27 cellular contexts compared by ENCODE assay signal in genomic region chr1:216461466-216461865, GRCh38. TPM values are rescaled to one million over a fixed set of nuclear protein-coding genes. Genes with fewer than 3 reads are reported as not detected.
DNase-seq lines count a peak whose midpoint lies in the region; ATAC-seq and TF ChIP-seq lines count a peak whose summit lies in the region.
"Had no signal": no experiment of that assay in that cellular context is flagged by ENCODE, and none has a peak within 500 bp of the region (broad histone marks: within the 10 kb centered on the region; RNA-seq: fewer than 3 reads in every experiment).

No MANE protein-coding gene starts in this region.

- intact Hi-C loops in tibial artery (cut with DNase I; ENCODE audit: low total_unique reads) (no loop called here), sigmoid colon (cut with DNase I) (no loop called here)

- H3K36me3 ChIP-seq in mesodermal cell (ENCODE audit: control insufficient read depth, insufficient read depth, low read length), result no peaks in the 10 kb centered on the region
- H3K36me3 ChIP-seq in tibial artery, result no peaks in the 10 kb centered on the region
- no peaks in the 10 kb centered on the region for H3K36me3 ChIP-seq in sigmoid colon
- H3K36me3 ChIP-seq: BLaER1 treated with 17β-estradiol and CSF1 and Interleukin-3, amounts not matched to agents 10 nM and 100 nM; brain microvascular endothelial cell; left lung had no signal

- POLR2A ChIA-PET in activated CD4-positive, alpha-beta memory T cell treated with anti-CD3 and anti-CD28 coated beads, Interleukin-2, amount 10 ng/mL, durations not matched to agents 7 days and 5 days (lab: Charles Lee), result no interaction called here

- no peak overlapping the region for H3K4me3 Mint-ChIP-seq in activated CD4-positive, alpha-beta memory T cell treated with anti-CD3 and anti-CD28 coated beads, Interleukin-2, amount 10 ng/mL, durations not matched to agents 7 days and 5 days
- H3K4me3 Mint-ChIP-seq: activated T-cell treated with anti-CD3 and anti-CD28 coated beads, Interleukin-2, amount 50 U/mL, for 72 hours; naive thymus-derived CD4-positive, alpha-beta T cell; stimulated activated effector memory CD8-positive, alpha-beta T cell treated with anti-CD3 and anti-CD28 coated beads, Interleukin-12 subunit alpha, Interleukin-12 subunit beta, amount 100 ng/mL, for 72 hours; type B pancreatic cell had no signal

- H3K9me3 Mint-ChIP-seq in activated CD4-positive, alpha-beta memory T cell treated with anti-CD3 and anti-CD28 coated beads, Interleukin-2, amount 10 ng/mL, durations not matched to agents 7 days and 5 days, result peaks cover 2% of the 10 kb centered on the region
- H3K9me3 Mint-ChIP-seq: type B pancreatic cell had no signal

- no peaks in the 10 kb centered on the region for H3K9me3 ChIP-seq in mesodermal cell (ENCODE audit: control insufficient read depth, low read length)
- H3K9me3 ChIP-seq in tibial artery, result no peaks in the 10 kb centered on the region
- no peaks in the 10 kb centered on the region for H3K9me3 ChIP-seq in sigmoid colon
- H3K9me3 ChIP-seq: BLaER1 treated with 17β-estradiol and CSF1 and Interleukin-3, amounts not matched to agents 10 nM and 100 nM; left lung; SK-N-SH had no signal

- peak overlapping the region; percentile 39 for H3K27ac ChIP-seq in mesodermal cell (ENCODE audit: low read depth, low read length, severe bottlenecking)
- H3K27ac ChIP-seq in tibial artery, result no peak overlapping the region
- H3K27ac ChIP-seq in sigmoid colon, result no peak overlapping the region
- H3K27ac ChIP-seq: BLaER1 treated with 17β-estradiol and CSF1 and Interleukin-3, amounts not matched to agents 10 nM and 100 nM; brain microvascular endothelial cell; left lung had no signal

- TF ChIP-seq POLR2A in sigmoid colon (IDR thresholded peaks at IDR 0.05), result no peak

- no peak for ATAC-seq in GM19452 (IDR thresholded peaks at IDR 0.05; ENCODE audit: unreplicated experiment)
- ATAC-seq: activated T-cell treated with anti-CD3 and anti-CD28 coated beads, Interleukin-2, amount 50 U/mL, for 72 hours; left lung; naive thymus-derived CD4-positive, alpha-beta T cell; stimulated activated effector memory CD8-positive, alpha-beta T cell treated with anti-CD3 and anti-CD28 coated beads, Interleukin-12 subunit alpha, Interleukin-12 subunit beta, amount 100 ng/mL, for 72 hours had no signal

- no peak for TF ChIP-seq CTCF in tibial artery (IDR thresholded peaks at IDR 0.05)
- no peak for TF ChIP-seq CTCF in sigmoid colon (IDR thresholded peaks at IDR 0.05)

- CTCF ChIA-PET in activated CD4-positive, alpha-beta memory T cell treated with anti-CD3 and anti-CD28 coated beads, Interleukin-2, amount 10 ng/mL, durations not matched to agents 7 days and 5 days (lab: Charles Lee), result no interaction called here

- H3K4me1 ChIP-seq in mesodermal cell (ENCODE audit: control insufficient read depth, insufficient read depth, low read length, poor library complexity, severe bottlenecking) (peaks cover 27% of the 10 kb centered on the region), tibial artery (no peaks in the 10 kb centered on the region), sigmoid colon (peaks cover 0 to 14% (median 0%) of the 10 kb centered on the region in 4 donors)
- H3K4me1 ChIP-seq: BLaER1 treated with 17β-estradiol and CSF1 and Interleukin-3, amounts not matched to agents 10 nM and 100 nM; left lung had no signal

- H3K4me1 Mint-ChIP-seq in activated CD4-positive, alpha-beta memory T cell treated with anti-CD3 and anti-CD28 coated beads, Interleukin-2, amount 10 ng/mL, durations not matched to agents 7 days and 5 days, result no peaks in the 10 kb centered on the region
- H3K4me1 Mint-ChIP-seq: naive thymus-derived CD4-positive, alpha-beta T cell; stimulated activated effector memory CD8-positive, alpha-beta T cell treated with anti-CD3 and anti-CD28 coated beads, Interleukin-12 subunit alpha, Interleukin-12 subunit beta, amount 100 ng/mL, for 72 hours had no signal

- H3K27me3 ChIP-seq in tibial artery, result no peaks in the 10 kb centered on the region
- H3K27me3 ChIP-seq in sigmoid colon, result no peaks in the 10 kb centered on the region
- H3K27me3 ChIP-seq: BLaER1 treated with 17β-estradiol and CSF1 and Interleukin-3, amounts not matched to agents 10 nM and 100 nM; brain microvascular endothelial cell; left lung had no signal

- no peak overlapping the region for H3K4me3 ChIP-seq in mesodermal cell (ENCODE audit: extremely low read depth, insufficient read depth, low read length, poor library complexity, severe bottlenecking)
- H3K4me3 ChIP-seq in tibial artery, result no peak overlapping the region
- no peak overlapping the region for H3K4me3 ChIP-seq in sigmoid colon
- H3K4me3 ChIP-seq: BLaER1 treated with 17β-estradiol and CSF1 and Interleukin-3, amounts not matched to agents 10 nM and 100 nM; left lung had no signal

- H3K36me3 Mint-ChIP-seq in activated CD4-positive, alpha-beta memory T cell treated with anti-CD3 and anti-CD28 coated beads, Interleukin-2, amount 10 ng/mL, durations not matched to agents 7 days and 5 days (ENCODE audit: low read depth), result no peaks in the 10 kb centered on the region
- H3K36me3 Mint-ChIP-seq: naive thymus-derived CD4-positive, alpha-beta T cell; stimulated activated effector memory CD8-positive, alpha-beta T cell treated with anti-CD3 and anti-CD28 coated beads, Interleukin-12 subunit alpha, Interleukin-12 subunit beta, amount 100 ng/mL, for 72 hours; type B pancreatic cell had no signal

- H3K27me3 Mint-ChIP-seq in activated CD4-positive, alpha-beta memory T cell treated with anti-CD3 and anti-CD28 coated beads, Interleukin-2, amount 10 ng/mL, durations not matched to agents 7 days and 5 days, result no peaks in the 10 kb centered on the region
- H3K27me3 Mint-ChIP-seq: naive thymus-derived CD4-positive, alpha-beta T cell; progenitor cell of endocrine pancreas; type B pancreatic cell had no signal

- peak; percentile 19 for DNase-seq in EL
- DNase-seq in NCI-H226, result peak; percentile 13
- peak; percentile 24 for DNase-seq in fibroblast of gingiva (ENCODE audit: low read depth)
- no peak for DNase-seq in tibial artery
- no peak for DNase-seq in sigmoid colon
- no peak for DNase-seq in activated CD4-positive, alpha-beta memory T cell treated with anti-CD3 and anti-CD28 coated beads, Interleukin-2, amount 10 ng/mL, durations not matched to agents 7 days and 5 days
- DNase-seq: activated CD4-positive, alpha-beta T cell treated with anti-CD3 and anti-CD28 coated beads, Interleukin-2, amount 50 U/mL, for 4 hours; activated naive CD4-positive, alpha-beta T cell; activated T-cell treated with anti-CD3 and anti-CD28 coated beads, Interleukin-2, amount 50 U/mL, for 72 hours; brain microvascular endothelial cell; glutamatergic neuron; left lung; midbrain; naive thymus-derived CD4-positive, alpha-beta T cell; NCI-H1092; NCI-H1694; NCI-H510A; SK-N-SH; substantia nigra had no signal

- no peak for TF ChIP-seq EP300 in sigmoid colon (IDR thresholded peaks at IDR 0.05)

- no peak overlapping the region for H3K27ac Mint-ChIP-seq in activated CD4-positive, alpha-beta memory T cell treated with anti-CD3 and anti-CD28 coated beads, Interleukin-2, amount 10 ng/mL, durations not matched to agents 7 days and 5 days
- H3K27ac Mint-ChIP-seq: activated T-cell treated with anti-CD3 and anti-CD28 coated beads, Interleukin-2, amount 50 U/mL, for 72 hours; naive thymus-derived CD4-positive, alpha-beta T cell; progenitor cell of endocrine pancreas; stimulated activated effector memory CD8-positive, alpha-beta T cell treated with anti-CD3 and anti-CD28 coated beads, Interleukin-12 subunit alpha, Interleukin-12 subunit beta, amount 100 ng/mL, for 72 hours; type B pancreatic cell had no signal

RNA-seq across cellular contexts. Expression of gene USH2A, which starts 38.2 kb away (rescaled TPM):
- polyA plus RNA-seq in mesodermal cell (2013, experiment 1 of 2), result 0.26 TPM
- 0.10 TPM for polyA plus RNA-seq in mesodermal cell (2013, experiment 2 of 2)
- total RNA-seq in sigmoid colon, result not detected
- polyA plus RNA-seq in sigmoid colon, result under 1 TPM in 1 of 3 donors, not detected in 2; under 0.01 TPM
- not detected for total RNA-seq in activated CD4-positive, alpha-beta memory T cell treated with anti-CD3 and anti-CD28 coated beads, Interleukin-2, amount 10 ng/mL, durations not matched to agents 7 days and 5 days
- total RNA-seq: activated T-cell treated with anti-CD3 and anti-CD28 coated beads, Interleukin-2, amount 50 U/mL, for 72 hours; left lung; naive thymus-derived CD4-positive, alpha-beta T cell; T-helper 1 cell treated with Interleukin-12 subunit alpha and Interleukin-12 subunit beta and Interleukin-4 antibody, amounts not matched to agents 30 ng/mL and 1 ng/mL, for 36 hours had no signal
- polyA plus RNA-seq: adipose tissue; naive thymus-derived CD4-positive, alpha-beta T cell had no signal

Comparison
In these comparisons a context has a peak if more than half of its experiments do, and no peak if none do; other contexts are left out.
1. DNase-seq: peak in EL (single experiment), NCI-H226 (single experiment) and fibroblast of gingiva (single experiment); none in tibial artery (0 of 2), sigmoid colon (single experiment) and activated CD4-positive, alpha-beta memory T cell treated with anti-CD3 and anti-CD28 coated beads, Interleukin-2, amount 10 ng/mL, durations not matched to agents 7 days and 5 days (single experiment).